Comparison of ENCODE assay signal across 8 cellular contexts in the genomic region with DNA sequence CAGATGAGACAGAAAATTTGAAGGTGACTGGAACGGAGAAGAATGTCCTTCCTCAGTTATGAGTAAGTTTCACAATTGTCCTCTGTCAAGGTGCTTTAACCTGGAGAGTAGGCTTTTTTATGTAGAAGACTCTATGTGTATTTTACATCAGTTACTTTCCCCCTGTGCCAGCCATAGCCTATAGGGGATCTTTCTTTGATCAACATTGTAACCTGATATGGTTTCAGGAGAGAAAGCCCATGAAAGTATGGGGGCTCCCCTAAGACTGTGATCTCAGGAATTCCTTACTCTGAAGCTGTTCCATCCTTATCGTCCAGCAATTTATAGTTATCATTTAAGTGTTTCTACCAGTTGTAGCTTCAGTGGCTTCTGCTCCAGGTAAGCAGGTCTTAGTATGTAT.
"Had no signal": no experiment of that assay in that cellular context is flagged by ENCODE, and none has a peak within 500 bp of the region (broad histone marks: within the 10 kb centered on the region; RNA-seq: fewer than 3 reads in every experiment).

No MANE protein-coding gene starts in this region.

- H3K27ac Mint-ChIP-seq: HFFc6, IgD-negative memory B cell had no signal

- DNase-seq: GM23248, HFFc6, KBM-7 had no signal

- H3K4me1 ChIP-seq: HAP-1 had no signal

- H3K27me3 Mint-ChIP-seq: IgD-negative memory B cell had no signal

- H3K9ac ChIP-seq: GM23248 had no signal

- H2AFZ ChIP-seq: GM23248 had no signal

- H3K36me3 ChIP-seq: HAP-1 had no signal

- H3K27ac ChIP-seq: GM23248, HL-60 had no signal

- H3K4me3 ChIP-seq: GM23248, HAP-1 had no signal

- H3K4me1 Mint-ChIP-seq: IgD-negative memory B cell had no signal

- H3K9me3 ChIP-seq: HAP-1 had no signal

- ATAC-seq: HCT116, HepG2 had no signal

- H3K36me3 Mint-ChIP-seq: IgD-negative memory B cell had no signal

- H3K4me3 Mint-ChIP-seq: HFFc6, IgD-negative memory B cell had no signal
